Comparison of ENCODE assay signal across 21 cellular contexts in the genomic region with DNA sequence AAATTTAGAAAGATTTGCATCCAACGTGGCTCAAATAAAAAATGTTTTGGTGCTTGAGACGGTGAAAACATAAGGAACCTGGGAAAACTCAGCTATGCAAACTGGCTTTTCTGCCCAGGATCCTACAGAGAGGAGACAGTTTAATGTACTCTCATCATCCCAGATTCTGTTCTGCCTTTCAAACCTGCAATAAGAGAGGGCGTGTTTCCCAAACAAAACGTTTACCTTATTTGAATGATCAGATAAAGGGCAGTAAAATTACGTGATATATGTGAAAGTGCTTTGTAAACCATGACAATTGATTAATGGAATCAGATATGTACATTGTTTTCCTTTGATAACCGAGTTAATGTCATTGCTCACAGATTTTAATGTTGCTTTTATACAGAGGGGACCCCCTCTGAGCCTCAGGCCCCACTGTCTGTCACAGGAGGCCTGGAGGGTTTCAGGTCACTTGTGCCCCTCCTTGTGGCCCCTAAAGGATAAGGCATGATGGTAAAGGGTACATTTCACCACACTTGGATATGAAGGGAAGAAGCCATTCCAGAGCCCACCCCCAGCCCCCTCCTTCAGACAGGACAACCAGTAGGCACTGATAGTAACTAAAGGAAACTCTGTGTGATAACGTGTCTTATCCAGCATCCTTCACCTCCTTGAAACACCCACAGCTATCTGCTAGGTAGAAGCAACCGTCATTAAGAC.
DNase-seq lines count a peak whose midpoint lies in the region; ATAC-seq, FAIRE-seq and TF ChIP-seq lines count a peak whose summit lies in the region.
"Had no signal": no experiment of that assay in that cellular context is flagged by ENCODE, and none has a peak within 500 bp of the region (broad histone marks: within the 10 kb centered on the region; RNA-seq: fewer than 3 reads in every experiment).

No MANE protein-coding gene starts in this region.

- peaks cover 14% of the 10 kb centered on the region for H3K36me3 Mint-ChIP-seq in brain
- H3K36me3 Mint-ChIP-seq: activated naive CD4-positive, alpha-beta T cell treated with anti-CD3 and anti-CD28 coated beads, Interleukin-2, amount 50 U/mL, for 24 hours; naive thymus-derived CD4-positive, alpha-beta T cell; T-cell had no signal

- no peaks in the 10 kb centered on the region for H3K9me3 Mint-ChIP-seq in brain
- H3K9me3 Mint-ChIP-seq: activated naive CD4-positive, alpha-beta T cell treated with anti-CD3 and anti-CD28 coated beads, Interleukin-2, amount 50 U/mL, for 24 hours; effector memory CD8-positive, alpha-beta T cell; naive thymus-derived CD4-positive, alpha-beta T cell; T-cell had no signal

- no peak for TF ChIP-seq RAD21 in HepG2 (CRISPR knock-in tag; IDR thresholded peaks at IDR 0.05)

- H3K4me1 ChIP-seq in HepG2 (ENCODE audit: insufficient read depth, low read length): no peaks in the 10 kb centered on the region
- H3K4me1 ChIP-seq in right lobe of liver: no peaks in the 10 kb centered on the region
- peaks cover 6% of the 10 kb centered on the region for H3K4me1 ChIP-seq in keratinocyte (ENCODE audit: control insufficient read depth, extremely low read depth, insufficient read depth, low read length)
- no peaks in the 10 kb centered on the region for H3K4me1 ChIP-seq in tibial artery
- H3K4me1 ChIP-seq: vagina had no signal

- no peaks in the 10 kb centered on the region for H4K20me1 ChIP-seq in HepG2 (ENCODE audit: insufficient read depth, low read length)
- no peaks in the 10 kb centered on the region for H4K20me1 ChIP-seq in keratinocyte (ENCODE audit: control insufficient read depth, extremely low read depth, insufficient read depth, low read length)

- H3K27ac Mint-ChIP-seq in brain: peak overlapping the region in 4 of 5 experiments; percentile 13 to 86 (median 54)
- H3K27ac Mint-ChIP-seq: activated naive CD4-positive, alpha-beta T cell treated with anti-CD3 and anti-CD28 coated beads, Interleukin-2, amount 50 U/mL, for 24 hours; effector memory CD8-positive, alpha-beta T cell; T-cell had no signal

- POLR2A ChIA-PET in HepG2 (lab: Yijun Ruan, JAX): no interaction called here

- H3K4me2 ChIP-seq in HepG2 (ENCODE audit: low read depth, low read length) (no peak overlapping the region), keratinocyte (ENCODE audit: control insufficient read depth, extremely low read depth, insufficient read depth, low read depth, low read length) (no peak overlapping the region)

- H3K27me3 ChIP-seq in HepG2 (ENCODE audit: control insufficient read depth in 1 of 2, insufficient read depth in 2 of 2, low read length in 2 of 2): no peaks in the 10 kb centered on the region
- no peaks in the 10 kb centered on the region for H3K27me3 ChIP-seq in right lobe of liver
- H3K27me3 ChIP-seq in keratinocyte (ENCODE audit: control insufficient read depth, extremely low read depth, insufficient read depth, low read length): no peaks in the 10 kb centered on the region
- H3K27me3 ChIP-seq in tibial artery: no peaks in the 10 kb centered on the region
- H3K27me3 ChIP-seq: Peyer's patch, right atrium auricular region, vagina had no signal

- TF ChIP-seq EP300 in HepG2 (IDR thresholded peaks at IDR 0.05; ENCODE audit: low read depth in 2 of 2, low read length in 2 of 2) (no peak), HepG2 (CRISPR knock-in tag; IDR thresholded peaks at IDR 0.05; ENCODE audit: borderline replicate concordance) (no peak)

- H3K4me3 ChIP-seq in HepG2 (replicated peaks in 1 of 3; ENCODE audit: insufficient read depth in 1 of 3, low read depth in 2 of 3, low read length in 3 of 3) (no peak overlapping the region), right lobe of liver (no peak overlapping the region), keratinocyte (ENCODE audit: control insufficient read depth in 2 of 3, extremely low read depth in 1 of 3, insufficient read depth in 2 of 3, low read depth in 1 of 3, low read length in 3 of 3) (no peak overlapping the region), tibial artery (no peak overlapping the region)
- H3K4me3 ChIP-seq: Peyer's patch, right atrium auricular region, vagina had no signal

- in situ Hi-C loops in HepG2 (cut with HindIII; ENCODE audit: extremely low pct_ligation_motif_present, low pct_unique_long_range_greater_than_20kb): no loop called here

- TF ChIP-seq CTCF in HepG2 (CRISPR knock-in tag; IDR thresholded peaks at IDR 0.05) (peak; percentile 14; the same call in 1 of the 2 replicates), right lobe of liver (IDR thresholded peaks at IDR 0.05) (no peak), brain (conservative IDR thresholded peaks at IDR 0.05) (peak in 1 of 2 experiments; percentile 23), keratinocyte (optimal IDR thresholded peaks at IDR 0.05 in 1 of 3, IDR thresholded peaks at IDR 0.05 in 1 of 3, conservative IDR thresholded peaks at IDR 0.05 in 1 of 3; ENCODE audit: extremely low read depth in 1 of 3, insufficient read depth in 2 of 3, low read length in 3 of 3) (no peak), tibial artery (IDR thresholded peaks at IDR 0.05) (no peak)

- no TSS peak for BruUV-seq in HepG2 (replicated peaks; lab: Mats Ljungman, UMichigan)

- H3K4me3 Mint-ChIP-seq in brain: no peak overlapping the region
- H3K4me3 Mint-ChIP-seq: activated naive CD4-positive, alpha-beta T cell treated with anti-CD3 and anti-CD28 coated beads, Interleukin-2, amount 50 U/mL, for 24 hours; effector memory CD8-positive, alpha-beta T cell; naive thymus-derived CD4-positive, alpha-beta T cell; T-cell had no signal

- CTCF ChIA-PET in HepG2 (lab: Yijun Ruan, JAX; ENCODE audit: low intra/inter-chr PET ratio, low total read pairs): no interaction called here

- dilution Hi-C loops in keratinocyte (cut with MboI; ENCODE audit: extremely low pct_ligation_motif_present, low sequenced_read_pairs): no loop called here

- DNase-seq in HepG2 (ENCODE audit: low spot score) (no peak), right lobe of liver (no peak), keratinocyte (ENCODE audit: low read depth, low spot score) (no peak), NCI-H2227 treated with DMSO at 0.1 percent for 48 hours (lab: John Stamatoyannopoulos, UW) (no peak), NOMO-1 (lab: John Stamatoyannopoulos, UW; ENCODE audit: unreplicated experiment in 2 of 2) (no peak), tibial artery (no peak), GM12891 (ENCODE audit: insufficient read length, low spot score) (no peak)
- DNase-seq: COR-L47; effector memory CD8-positive, alpha-beta T cell; GF-D8; naive thymus-derived CD4-positive, alpha-beta T cell; NCI-H1105; NCI-H446; Peyer's patch; stimulated activated CD4-positive, alpha-beta T cell treated with anti-CD3 and anti-CD28 coated beads, Interleukin-2, amount 100 ng/mL, for 48 hours; T-cell had no signal

- H2AFZ ChIP-seq in HepG2 (ENCODE audit: low read length) (no peak overlapping the region), keratinocyte (ENCODE audit: control insufficient read depth, low read length) (no peak overlapping the region)

- H3K79me2 ChIP-seq in HepG2 (ENCODE audit: insufficient read depth, low read length) (no peaks in the 10 kb centered on the region), keratinocyte (ENCODE audit: control insufficient read depth, insufficient read depth, low read length) (no peaks in the 10 kb centered on the region)

- intact Hi-C loops in HepG2 (cut with micrococcal nuclease; ENCODE audit: unreplicated experiment) (no loop called here), right lobe of liver (cut with DNase I) (no loop called here), tibial artery (cut with DNase I; ENCODE audit: low total_unique reads) (no loop called here)

- no peak for FAIRE-seq in HepG2 (lab: Jason Lieb, UNC)
- no peak for FAIRE-seq in keratinocyte (lab: Jason Lieb, UNC)
- no peak for FAIRE-seq in GM12891 (lab: Jason Lieb, UNC)

- no peaks in the 10 kb centered on the region for H3K27me3 Mint-ChIP-seq in brain
- H3K27me3 Mint-ChIP-seq: activated naive CD4-positive, alpha-beta T cell treated with anti-CD3 and anti-CD28 coated beads, Interleukin-2, amount 50 U/mL, for 24 hours; effector memory CD8-positive, alpha-beta T cell; naive thymus-derived CD4-positive, alpha-beta T cell had no signal

- H3K9me3 ChIP-seq in HepG2 (ENCODE audit: low read length) (no peaks in the 10 kb centered on the region), right lobe of liver (no peaks in the 10 kb centered on the region), keratinocyte (ENCODE audit: control insufficient read depth, low read depth, low read length) (no peaks in the 10 kb centered on the region), tibial artery (no peaks in the 10 kb centered on the region)
- H3K9me3 ChIP-seq: Peyer's patch, right atrium auricular region, vagina had no signal

- H3K36me3 ChIP-seq in HepG2 (replicated peaks in 1 of 2; ENCODE audit: control insufficient read depth in 1 of 2, insufficient read depth in 2 of 2, low read length in 2 of 2) (no peaks in the 10 kb centered on the region), right lobe of liver (no peaks in the 10 kb centered on the region), keratinocyte (ENCODE audit: control insufficient read depth in 2 of 2, extremely low read depth in 1 of 2, insufficient read depth in 2 of 2, low read length in 2 of 2) (no peaks in the 10 kb centered on the region), tibial artery (no peaks in the 10 kb centered on the region)
- H3K36me3 ChIP-seq: vagina had no signal

- no peak overlapping the region for H3K9ac ChIP-seq in HepG2 (ENCODE audit: insufficient read depth, low read depth, low read length)
- H3K9ac ChIP-seq in keratinocyte (ENCODE audit: control insufficient read depth, extremely low read depth, insufficient read depth, low read length): no peak overlapping the region

- no peaks in the 10 kb centered on the region for H3K9me1 ChIP-seq in keratinocyte (ENCODE audit: control insufficient read depth, extremely low read depth, insufficient read depth, low read length)

- WGBS in HepG2 (ENCODE audit: low lambda C conversion rate): 15% methylated on average over 8 of the region's 8 CpGs
- 75% methylated on average over 8 of the region's 8 CpGs for WGBS in right lobe of liver (ENCODE audit: insufficient coverage, low coverage, low lambda C conversion rate, missing lambda C conversion rate)

- TF ChIP-seq POLR2A in HepG2 (IDR thresholded peaks at IDR 0.05; ENCODE audit: insufficient read depth in 1 of 2, low read depth in 2 of 2, low read length in 2 of 2) (no peak), right lobe of liver (IDR thresholded peaks at IDR 0.05) (no peak), GM12891 (IDR thresholded peaks at IDR 0.05; ENCODE audit: low read depth, low read length) (no peak)

- H3K27ac ChIP-seq in HepG2 (ENCODE audit: extremely low read length, insufficient read depth, low read length): no peak overlapping the region
- H3K27ac ChIP-seq in right lobe of liver: no peak overlapping the region
- H3K27ac ChIP-seq in keratinocyte (ENCODE audit: control insufficient read depth, insufficient read depth, low read length): peak overlapping the region; percentile 2
- H3K27ac ChIP-seq in tibial artery: no peak overlapping the region
- H3K27ac ChIP-seq: right atrium auricular region, vagina had no signal

- H3K4me1 Mint-ChIP-seq in brain: peaks cover 38% of the 10 kb centered on the region
- H3K4me1 Mint-ChIP-seq: activated naive CD4-positive, alpha-beta T cell treated with anti-CD3 and anti-CD28 coated beads, Interleukin-2, amount 50 U/mL, for 24 hours; naive thymus-derived CD4-positive, alpha-beta T cell; T-cell had no signal

- ATAC-seq in HepG2: 0 out of 3 replicates have a peak, but pooled peaks have one; percentile 31
- ATAC-seq in right lobe of liver: no peak
- ATAC-seq: activated CD4-positive, CD25-positive, alpha-beta regulatory T cell treated with anti-CD3 and anti-CD28 coated beads, Interleukin-2, amount 50 U/mL, for 24 hours; effector memory CD8-positive, alpha-beta T cell; naive thymus-derived CD4-positive, alpha-beta T cell; T-cell had no signal
